ENCODE assay signal across 9 cellular contexts in the genomic region with DNA sequence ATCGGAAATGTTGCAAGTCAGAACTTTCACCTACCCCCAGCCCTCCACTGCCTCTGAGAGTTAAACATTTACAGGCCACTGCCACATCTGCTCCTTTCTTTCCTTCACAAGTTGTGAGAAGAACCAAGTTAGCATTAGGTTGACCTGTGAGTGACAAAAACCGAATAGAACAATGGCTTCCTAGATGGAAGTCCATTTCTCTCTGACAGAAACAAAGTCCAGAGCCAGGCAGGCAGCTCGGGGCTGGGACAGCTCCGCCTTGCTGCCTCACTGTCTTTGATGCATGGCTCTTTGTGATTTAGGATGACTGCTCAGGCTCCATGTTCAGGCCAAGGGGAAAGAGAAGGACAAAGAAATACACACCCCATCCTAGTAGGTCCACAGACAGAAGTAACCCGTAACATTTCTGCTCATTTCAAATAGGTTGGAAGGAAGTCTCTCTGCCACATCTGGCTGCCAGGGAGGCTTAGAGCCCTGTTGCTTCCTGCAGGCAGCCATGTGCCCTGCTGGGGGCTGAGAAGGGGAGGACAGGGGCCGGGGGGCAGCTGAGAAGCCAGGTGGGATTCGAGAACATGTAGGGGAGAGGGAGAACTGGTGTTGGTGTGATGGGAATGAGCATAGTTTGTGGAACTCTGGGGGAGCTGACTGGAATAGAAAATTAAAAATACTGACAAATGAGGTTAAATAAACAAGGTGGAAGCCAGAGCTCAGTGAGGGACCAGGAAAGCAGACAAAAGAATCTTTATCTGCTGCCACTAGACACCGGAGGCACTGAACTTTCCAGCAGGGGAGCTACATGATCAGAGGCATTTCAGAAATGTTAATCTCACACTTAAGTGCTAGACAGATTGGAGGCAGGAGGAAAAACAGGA. TPM values are rescaled to one million over a fixed set of nuclear protein-coding genes. Genes with fewer than 3 reads are reported as not detected.
A peak's percentile ranks its signal among the peaks of the same experiment; 100 is the strongest.
DNase-seq lines count a peak whose midpoint lies in the region; ATAC-seq, FAIRE-seq and TF ChIP-seq lines count a peak whose summit lies in the region.
"Had no signal": no experiment of that assay in that cellular context is flagged by ENCODE, and none has a peak within 500 bp of the region (broad histone marks: within the 10 kb centered on the region; RNA-seq: fewer than 3 reads in every experiment).

No MANE protein-coding gene starts in this region.

- no peak for FAIRE-seq in urothelium cell line (lab: Jason Lieb, UNC)

- no peak overlapping the region for H3K27ac ChIP-seq in CD4-positive, alpha-beta T cell (ENCODE audit: low read depth, low read length)
- H3K27ac ChIP-seq in HEK293 (ENCODE audit: extremely low read depth, low read depth, low read length) (peak overlapping the region; percentile 87), WERI-Rb-1 (peak overlapping the region; percentile 39), iPS-18a (ENCODE audit: low read length) (peak overlapping the region; percentile 55)
- H3K27ac ChIP-seq: KMS-11 had no signal

- CTCF ChIA-PET in CD4-positive, alpha-beta T cell (lab: Charles Lee): no interaction called here
- CTCF ChIA-PET in HEK293 (lab: Yijun Ruan, JAX): interaction anchor here (0.6 to 1.1 kb wide), 13 partner anchors 10 to 125 kb away, joined by 3 to 5 read pairs (median 3); partner anchors contain the start of gene IER3

- peak overlapping the region; percentile 50 for H3K4me3 Mint-ChIP-seq in CD4-positive, alpha-beta T cell

- H3K36me3 Mint-ChIP-seq in CD4-positive, alpha-beta T cell (ENCODE audit: low read depth): no peaks in the 10 kb centered on the region

- ATAC-seq in CD4-positive, alpha-beta T cell (ENCODE audit: poor library complexity): peak; percentile 26

- peaks cover 45% of the 10 kb centered on the region for H3K4me1 Mint-ChIP-seq in CD4-positive, alpha-beta T cell (ENCODE audit: low read depth)

- H3K27me3 ChIP-seq in CD4-positive, alpha-beta T cell (ENCODE audit: control insufficient read depth, insufficient read depth, low read length): no peaks in the 10 kb centered on the region
- H3K27me3 ChIP-seq in WERI-Rb-1 (ENCODE audit: insufficient read depth, low read depth, severe bottlenecking) (no peaks in the 10 kb centered on the region), iPS-18a (ENCODE audit: control insufficient read depth, insufficient read depth, low read length) (no peaks in the 10 kb centered on the region)

- no peaks in the 10 kb centered on the region for H3K36me3 ChIP-seq in HEK293 (ENCODE audit: control insufficient read depth in 2 of 2, insufficient read depth in 1 of 2, low read length in 2 of 2)
- no peaks in the 10 kb centered on the region for H3K36me3 ChIP-seq in WERI-Rb-1
- no peaks in the 10 kb centered on the region for H3K36me3 ChIP-seq in iPS-18a (ENCODE audit: control insufficient read depth, low read depth, low read length)

- peak overlapping the region; percentile 13 for H3K27ac Mint-ChIP-seq in CD4-positive, alpha-beta T cell

- intact Hi-C loops in CD4-positive, alpha-beta T cell (cut with DNase I, micrococcal nuclease): loop anchor here in 1 of 2 experiments (1.0 kb wide), 1 partner anchor 39 kb away; no protein-coding TSS in a partner anchor

- POLR2A ChIA-PET in CD4-positive, alpha-beta T cell (lab: Charles Lee): interaction anchor here (0.8 kb wide), 1 partner anchor 17 kb away, joined by 5 read pairs; no protein-coding TSS in a partner anchor
- POLR2A ChIA-PET in HEK293 (lab: Yijun Ruan, JAX): interaction anchor here (0.6 to 4.2 kb wide), 9 partner anchors 10 to 81 kb away, joined by 3 to 37 read pairs (median 4); partner anchors contain the start of genes FLOT1 and IER3

- H3K4me3 ChIP-seq in HEK293 (ENCODE audit: low read depth, low read length): no peak overlapping the region
- peak overlapping the region; percentile 17 for H3K4me3 ChIP-seq in WERI-Rb-1 (ENCODE audit: low read depth, low read length)
- peak overlapping the region; percentile 24 for H3K4me3 ChIP-seq in iPS-18a (ENCODE audit: low read length)

- H3K9ac ChIP-seq in iPS-18a (ENCODE audit: low read length): peak overlapping the region; percentile 40
- H3K9ac ChIP-seq: KMS-11 had no signal

- H3K27me3 Mint-ChIP-seq in CD4-positive, alpha-beta T cell: no peaks in the 10 kb centered on the region

- H3K4me1 ChIP-seq in HEK293 (ENCODE audit: control insufficient read depth, insufficient read depth, low read length): peaks cover 18% of the 10 kb centered on the region
- H3K4me1 ChIP-seq in iPS-18a (ENCODE audit: control insufficient read depth, low read depth, low read length): peaks cover 47% of the 10 kb centered on the region

- no peak for DNase-seq in CD4-positive, alpha-beta T cell
- DNase-seq in WERI-Rb-1: peak; percentile 76
- peak; percentile 69 for DNase-seq in urothelium cell line (ENCODE audit: low spot score)
- no peak for DNase-seq in NCI-H1436 treated with DMSO at 0.1 percent for 48 hours (lab: John Stamatoyannopoulos, UW)
- DNase-seq in effector CD8-positive, alpha-beta T cell (lab: John Stamatoyannopoulos, UW): no peak
- DNase-seq in hippocampal formation (lab: John Stamatoyannopoulos, UW): no peak

- no peaks in the 10 kb centered on the region for H3K9me3 ChIP-seq in CD4-positive, alpha-beta T cell (ENCODE audit: control insufficient read depth, low read length)
- H3K9me3 ChIP-seq in HEK293 (ENCODE audit: control insufficient read depth, insufficient read depth, low read depth, low read length): no peaks in the 10 kb centered on the region
- H3K9me3 ChIP-seq in WERI-Rb-1 (ENCODE audit: severe bottlenecking): no peaks in the 10 kb centered on the region
- no peaks in the 10 kb centered on the region for H3K9me3 ChIP-seq in iPS-18a (ENCODE audit: control insufficient read depth, low read depth, low read length)

- no peak for TF ChIP-seq CTCF in CD4-positive, alpha-beta T cell (IDR thresholded peaks at IDR 0.05)
- peak; percentile 58; the same call in 1 of the 2 replicates for TF ChIP-seq CTCF in HEK293 (tag by site-specific recombination; IDR thresholded peaks at IDR 0.05)
- TF ChIP-seq CTCF in WERI-Rb-1 (IDR thresholded peaks at IDR 0.05; ENCODE audit: low read depth, low read length): peak; percentile 25; the same call in 1 of the 2 replicates

- H3K9me3 Mint-ChIP-seq in CD4-positive, alpha-beta T cell: no peaks in the 10 kb centered on the region

TF ChIP-seq in HEK293, 187 proteins besides CTCF, POLR2A, EP300 and RAD21 (continues in another document):
- peak; percentile 76; the same call in 1 of the 2 replicates for TF ChIP-seq GFI1B (tag by site-specific recombination; IDR thresholded peaks at IDR 0.05)
- TF ChIP-seq ZNF544 (tag by site-specific recombination; IDR thresholded peaks at IDR 0.05): no peak
- 0 out of 2 replicates have a peak, but pooled peaks have one; percentile 47 for TF ChIP-seq ZNF2 (tag by site-specific recombination; IDR thresholded peaks at IDR 0.05)
- TF ChIP-seq OSR2 (tag by site-specific recombination; IDR thresholded peaks at IDR 0.05): peak; percentile 90
- no peak for TF ChIP-seq ZNF354C (tag by site-specific recombination; IDR thresholded peaks at IDR 0.05; ENCODE audit: borderline replicate concordance, low read depth)
- 0 out of 2 replicates have a peak, but pooled peaks have one; percentile 32 for TF ChIP-seq ZEB2 (tag by site-specific recombination; IDR thresholded peaks at IDR 0.05)
- TF ChIP-seq SP7 (tag by site-specific recombination; IDR thresholded peaks at IDR 0.05): peak; percentile 61
- TF ChIP-seq SCRT2 (tag by site-specific recombination; IDR thresholded peaks at IDR 0.05): peak; percentile 84
- TF ChIP-seq ZNF18 (tag by site-specific recombination; IDR thresholded peaks at IDR 0.05): peak; percentile 60; the same call in 1 of the 2 replicates
- TF ChIP-seq ZIC2 (tag by site-specific recombination; IDR thresholded peaks at IDR 0.05): peak; percentile 96
- peak; percentile 54; the same call in 1 of the 2 replicates for TF ChIP-seq ZXDB (tag by site-specific recombination; IDR thresholded peaks at IDR 0.05)
- no peak for TF ChIP-seq ZNF426 (tag by site-specific recombination; IDR thresholded peaks at IDR 0.05)
- TF ChIP-seq ZBTB17 (tag by site-specific recombination; IDR thresholded peaks at IDR 0.05): peak; percentile 49; the same call in 1 of the 2 replicates
- TF ChIP-seq, protein P1, sequence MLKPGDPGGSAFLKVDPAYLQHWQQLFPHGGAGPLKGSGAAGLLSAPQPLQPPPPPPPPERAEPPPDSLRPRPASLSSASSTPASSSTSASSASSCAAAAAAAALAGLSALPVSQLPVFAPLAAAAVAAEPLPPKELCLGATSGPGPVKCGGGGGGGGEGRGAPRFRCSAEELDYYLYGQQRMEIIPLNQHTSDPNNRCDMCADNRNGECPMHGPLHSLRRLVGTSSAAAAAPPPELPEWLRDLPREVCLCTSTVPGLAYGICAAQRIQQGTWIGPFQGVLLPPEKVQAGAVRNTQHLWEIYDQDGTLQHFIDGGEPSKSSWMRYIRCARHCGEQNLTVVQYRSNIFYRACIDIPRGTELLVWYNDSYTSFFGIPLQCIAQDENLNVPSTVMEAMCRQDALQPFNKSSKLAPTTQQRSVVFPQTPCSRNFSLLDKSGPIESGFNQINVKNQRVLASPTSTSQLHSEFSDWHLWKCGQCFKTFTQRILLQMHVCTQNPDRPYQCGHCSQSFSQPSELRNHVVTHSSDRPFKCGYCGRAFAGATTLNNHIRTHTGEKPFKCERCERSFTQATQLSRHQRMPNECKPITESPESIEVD (tag by site-specific recombination; IDR thresholded peaks at IDR 0.05): peak; percentile 88
- TF ChIP-seq BCL11B (tag by site-specific recombination; IDR thresholded peaks at IDR 0.05; ENCODE audit: low read depth): 0 out of 2 replicates have a peak, but pooled peaks have one; percentile 29
- peak; percentile 17; the same call in 1 of the 2 replicates for TF ChIP-seq HOXD13 (CRISPR knock-in tag; IDR thresholded peaks at IDR 0.05; ENCODE audit: borderline replicate concordance)
- peak; percentile 98 for TF ChIP-seq GLIS1 (tag by site-specific recombination; IDR thresholded peaks at IDR 0.05)
- TF ChIP-seq ZBTB20 (tag by site-specific recombination; IDR thresholded peaks at IDR 0.05): peak; percentile 80

RNA-seq across cellular contexts. Expression of gene IER3, which starts 19.5 kb away (rescaled TPM):
- 1 to 10 TPM; 5.7 to 5.8 TPM for total RNA-seq in CD4-positive, alpha-beta T cell

RNA-seq across cellular contexts. Expression of gene FLOT1, which starts 21.4 kb away (rescaled TPM):
- 10 to 100 TPM; 31.6 TPM for total RNA-seq in CD4-positive, alpha-beta T cell

RNA-seq across cellular contexts. Expression of gene TUBB, which starts 43.7 kb away (rescaled TPM):
- 10 to 100 TPM; 76.0 to 78.4 TPM for total RNA-seq in CD4-positive, alpha-beta T cell

RNA-seq across cellular contexts. Expression of gene MDC1, which starts 46.8 kb away (rescaled TPM):
- total RNA-seq in CD4-positive, alpha-beta T cell: 10 to 100 TPM; 50.5 to 56.8 TPM

Comparison
In these comparisons a context has a peak if more than half of its experiments do, and no peak if none do; other contexts are left out.
1. DNase-seq: peak in WERI-Rb-1 (single experiment) and urothelium cell line (single experiment); none in CD4-positive, alpha-beta T cell (0 of 10), NCI-H1436 treated with DMSO at 0.1 percent for 48 hours (single experiment), effector CD8-positive, alpha-beta T cell (single experiment) and hippocampal formation (0 of 2).